ENCODE assay signal across 8 cellular contexts in the genomic region with DNA sequence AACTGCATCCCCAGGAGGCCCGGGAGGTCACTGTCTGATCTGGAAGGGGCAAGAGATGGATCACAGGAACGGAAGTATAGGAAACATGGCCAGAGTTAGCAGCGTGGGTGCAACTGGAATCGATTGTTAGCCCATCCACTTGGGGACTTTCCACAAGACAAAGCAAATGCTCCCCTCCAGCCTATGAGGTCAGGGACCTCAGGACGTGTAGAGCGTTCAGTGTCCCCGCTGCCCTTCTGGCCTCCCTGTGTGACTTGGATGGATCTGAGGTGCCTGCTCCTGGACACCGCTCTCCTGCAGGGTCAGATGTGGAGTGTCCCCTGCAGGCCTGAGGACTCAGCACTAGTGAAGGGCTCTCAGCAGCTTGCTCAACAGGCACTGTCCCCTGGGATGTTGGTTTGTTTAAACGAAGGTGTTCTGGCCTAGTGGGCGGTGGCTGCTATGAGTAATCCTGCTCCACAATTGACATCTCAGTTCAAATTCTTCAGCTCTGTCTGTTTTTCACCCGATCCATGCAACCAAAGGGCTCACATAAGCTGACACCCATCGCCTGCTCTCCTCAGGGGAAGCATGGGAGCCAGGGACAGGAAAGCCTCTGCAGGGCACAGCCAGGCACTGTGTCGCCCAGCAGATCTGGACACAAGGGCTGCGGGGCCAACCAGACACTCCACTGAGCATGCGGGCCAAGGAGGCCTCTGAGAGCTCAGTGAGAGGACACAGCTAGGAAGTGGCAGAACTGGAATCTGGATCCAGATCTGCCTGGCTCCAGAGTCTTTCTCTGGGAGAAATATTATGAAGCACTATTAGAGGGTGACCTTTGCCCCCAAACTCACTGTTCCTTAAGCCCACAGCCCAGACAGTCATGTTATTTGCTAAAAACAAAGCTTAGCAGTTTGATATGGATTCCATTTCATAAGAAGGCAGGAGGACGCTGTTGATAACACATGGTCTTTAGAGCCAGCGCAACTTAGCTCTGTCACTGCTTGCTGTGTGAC.
DNase-seq lines count a peak whose midpoint lies in the region; ATAC-seq and TF ChIP-seq lines count a peak whose summit lies in the region.

No MANE protein-coding gene starts in this region.

- no peak overlapping the region for H3K4me2 ChIP-seq in SK-N-SH

- WGBS in SK-N-SH (ENCODE audit: low lambda C conversion rate) = 86% methylated on average over 17 of the region's 17 CpGs

- TF ChIP-seq RAD21 in SK-N-SH (IDR thresholded peaks at IDR 0.05; ENCODE audit: low read length) = no peak

- H3K79me2 ChIP-seq in SK-N-SH (ENCODE audit: insufficient read depth) = no peaks in the 10 kb centered on the region

- H3K27me3 Mint-ChIP-seq in stimulated activated naive B cell treated with anti-CD40 and anti-IgM and Interleukin-4, amounts not matched to agents 10 μg/mL and 1 μg/mL and 100 μg/mL, for 72 hours = peaks cover 16 to 21% of the 10 kb centered on the region in 2 donors
- H3K27me3 Mint-ChIP-seq in T-helper 17 cell = peaks cover 19% of the 10 kb centered on the region
- no peaks in the 10 kb centered on the region for H3K27me3 Mint-ChIP-seq in CD4-positive, alpha-beta T cell

- no peak overlapping the region for H3K4me3 ChIP-seq in SK-N-SH (ENCODE audit: low read depth in 2 of 2, low read length in 1 of 2)

- no peak for DNase-seq in SK-N-SH
- DNase-seq in NCI-H345 (lab: John Stamatoyannopoulos, UW) = peak; percentile 50
- peak in 1 of 2 donors; percentile 35 for DNase-seq in foreskin keratinocyte
- DNase-seq in stimulated activated naive B cell treated with anti-CD40 and anti-IgM and Interleukin-4, amounts not matched to agents 10 μg/mL and 1 μg/mL and 100 μg/mL, for 72 hours = peak; percentile 83
- DNase-seq in T-helper 17 cell = no peak
- no peak for DNase-seq in CD4-positive, alpha-beta T cell

- intact Hi-C loops in CD4-positive, alpha-beta T cell (cut with DNase I, micrococcal nuclease) = no loop called here

- H3K36me3 ChIP-seq in SK-N-SH (replicated peaks in 1 of 2; ENCODE audit: control insufficient read depth in 1 of 2, insufficient read depth in 2 of 2, low read length in 1 of 2) = no peaks in the 10 kb centered on the region

- CTCF ChIA-PET in SK-N-SH (lab: Yijun Ruan, JAX) = interaction anchor here (1.1 to 2.3 kb wide), 10 partner anchors 16 to 125 kb away, joined by 3 to 10 read pairs (median 5); a partner anchor contains a TSS
- CTCF ChIA-PET in CD4-positive, alpha-beta T cell (lab: Charles Lee) = no interaction called here

- no peak for TF ChIP-seq CTCF in SK-N-SH (IDR thresholded peaks at IDR 0.05)
- TF ChIP-seq CTCF in foreskin keratinocyte (conservative IDR thresholded peaks at IDR 0.05) = no peak
- TF ChIP-seq CTCF in CD4-positive, alpha-beta T cell (IDR thresholded peaks at IDR 0.05) = no peak

- peak overlapping the region; percentile 88 for H3K27ac Mint-ChIP-seq in stimulated activated naive B cell treated with anti-CD40 and anti-IgM and Interleukin-4, amounts not matched to agents 10 μg/mL and 1 μg/mL and 100 μg/mL, for 72 hours
- H3K27ac Mint-ChIP-seq in T-helper 17 cell = no peak overlapping the region
- H3K27ac Mint-ChIP-seq in CD4-positive, alpha-beta T cell = no peak overlapping the region

- H3K9me3 ChIP-seq in SK-N-SH (no peaks in the 10 kb centered on the region), T-helper 17 cell (ENCODE audit: control insufficient read depth, low read length, poor library complexity, severe bottlenecking) (no peaks in the 10 kb centered on the region)
- no peaks in the 10 kb centered on the region for H3K9me3 ChIP-seq in CD4-positive, alpha-beta T cell (ENCODE audit: control insufficient read depth, low read length)

- H3K9ac ChIP-seq in SK-N-SH = no peak overlapping the region

- no peaks in the 10 kb centered on the region for H3K36me3 Mint-ChIP-seq in stimulated activated naive B cell treated with anti-CD40 and anti-IgM and Interleukin-4, amounts not matched to agents 10 μg/mL and 1 μg/mL and 100 μg/mL, for 72 hours
- no peaks in the 10 kb centered on the region for H3K36me3 Mint-ChIP-seq in T-helper 17 cell (ENCODE audit: low read depth)
- no peaks in the 10 kb centered on the region for H3K36me3 Mint-ChIP-seq in CD4-positive, alpha-beta T cell (ENCODE audit: low read depth)

- H3K4me1 Mint-ChIP-seq in stimulated activated naive B cell treated with anti-CD40 and anti-IgM and Interleukin-4, amounts not matched to agents 10 μg/mL and 1 μg/mL and 100 μg/mL, for 72 hours = peaks cover 36 to 48% of the 10 kb centered on the region in 2 donors
- peaks cover 4% of the 10 kb centered on the region for H3K4me1 Mint-ChIP-seq in T-helper 17 cell
- H3K4me1 Mint-ChIP-seq in CD4-positive, alpha-beta T cell (ENCODE audit: low read depth) = no peaks in the 10 kb centered on the region

- peak; percentile 28 for ATAC-seq in SK-N-SH treated with all-trans-retinoic acid at 6 μM for 48 hours
- peak; percentile 79 for ATAC-seq in HG02623 (IDR thresholded peaks at IDR 0.05; ENCODE audit: unreplicated experiment)
- ATAC-seq in foreskin keratinocyte = peak; percentile 63
- peak; percentile 95 to 97 for ATAC-seq in stimulated activated naive B cell treated with anti-CD40 and anti-IgM and Interleukin-4, amounts not matched to agents 10 μg/mL and 1 μg/mL and 100 μg/mL, for 72 hours (replicated peaks)
- no peak for ATAC-seq in T-helper 17 cell
- no peak for ATAC-seq in CD4-positive, alpha-beta T cell (ENCODE audit: poor library complexity)

- TF ChIP-seq EP300 in SK-N-SH (IDR thresholded peaks at IDR 0.05; ENCODE audit: borderline replicate concordance in 1 of 2, low read depth in 1 of 2, low read length in 1 of 2) = no peak

- no peaks in the 10 kb centered on the region for H3K9me2 ChIP-seq in SK-N-SH

- no peaks in the 10 kb centered on the region for H3K9me3 Mint-ChIP-seq in stimulated activated naive B cell treated with anti-CD40 and anti-IgM and Interleukin-4, amounts not matched to agents 10 μg/mL and 1 μg/mL and 100 μg/mL, for 72 hours
- H3K9me3 Mint-ChIP-seq in CD4-positive, alpha-beta T cell = no peaks in the 10 kb centered on the region

- no peaks in the 10 kb centered on the region for H3K27me3 ChIP-seq in SK-N-SH (ENCODE audit: insufficient read depth)
- no peaks in the 10 kb centered on the region for H3K27me3 ChIP-seq in foreskin keratinocyte
- no peaks in the 10 kb centered on the region for H3K27me3 ChIP-seq in CD4-positive, alpha-beta T cell (ENCODE audit: control insufficient read depth, insufficient read depth, low read length)

- H3K4me1 ChIP-seq in SK-N-SH (ENCODE audit: control insufficient read depth in 1 of 2, insufficient read depth in 2 of 2, low read depth in 1 of 2, low read length in 1 of 2) = peaks cover 0 to 30% of the 10 kb centered on the region in 2 experiments; a peak in 2 of 4 replicates
- no peaks in the 10 kb centered on the region for H3K4me1 ChIP-seq in foreskin keratinocyte

- no peaks in the 10 kb centered on the region for H3F3A ChIP-seq in SK-N-SH (replicated peaks; ENCODE audit: insufficient read depth)

- H3K4me3 Mint-ChIP-seq in stimulated activated naive B cell treated with anti-CD40 and anti-IgM and Interleukin-4, amounts not matched to agents 10 μg/mL and 1 μg/mL and 100 μg/mL, for 72 hours = peak overlapping the region; percentile 70
- no peak overlapping the region for H3K4me3 Mint-ChIP-seq in T-helper 17 cell
- no peak overlapping the region for H3K4me3 Mint-ChIP-seq in CD4-positive, alpha-beta T cell

- POLR2A ChIA-PET in SK-N-SH (lab: Yijun Ruan, JAX) = interaction anchor here (5.6 kb wide), 1 partner anchor 78 kb away, joined by 64 read pairs; a partner anchor contains a TSS
- POLR2A ChIA-PET in CD4-positive, alpha-beta T cell (lab: Charles Lee) = no interaction called here

- H2AFZ ChIP-seq in SK-N-SH (ENCODE audit: low read depth) = no peak overlapping the region

- H3K27ac ChIP-seq in SK-N-SH (ENCODE audit: low read depth in 2 of 2, low read length in 1 of 2) (no peak overlapping the region), foreskin keratinocyte (no peak overlapping the region)
- no peak overlapping the region for H3K27ac ChIP-seq in CD4-positive, alpha-beta T cell (ENCODE audit: low read depth, low read length)

- no peaks in the 10 kb centered on the region for H4K20me1 ChIP-seq in SK-N-SH (ENCODE audit: insufficient read depth)

TF ChIP-seq in SK-N-SH treated with all-trans-retinoic acid at 6 μM for 48 hours, 23 proteins besides CTCF, POLR2A, EP300 and RAD21:
- no peak for TF ChIP-seq OSR1 (CRISPR knock-in tag; IDR thresholded peaks at IDR 0.05)

TF ChIP-seq in SK-N-SH, 30 proteins besides CTCF, POLR2A, EP300 and RAD21 (continues in another document):
- TF ChIP-seq RFX5 (IDR thresholded peaks at IDR 0.05; ENCODE audit: low read length) = no peak
- TF ChIP-seq TCF12 (IDR thresholded peaks at IDR 0.05) = no peak
- TF ChIP-seq, protein P1, sequence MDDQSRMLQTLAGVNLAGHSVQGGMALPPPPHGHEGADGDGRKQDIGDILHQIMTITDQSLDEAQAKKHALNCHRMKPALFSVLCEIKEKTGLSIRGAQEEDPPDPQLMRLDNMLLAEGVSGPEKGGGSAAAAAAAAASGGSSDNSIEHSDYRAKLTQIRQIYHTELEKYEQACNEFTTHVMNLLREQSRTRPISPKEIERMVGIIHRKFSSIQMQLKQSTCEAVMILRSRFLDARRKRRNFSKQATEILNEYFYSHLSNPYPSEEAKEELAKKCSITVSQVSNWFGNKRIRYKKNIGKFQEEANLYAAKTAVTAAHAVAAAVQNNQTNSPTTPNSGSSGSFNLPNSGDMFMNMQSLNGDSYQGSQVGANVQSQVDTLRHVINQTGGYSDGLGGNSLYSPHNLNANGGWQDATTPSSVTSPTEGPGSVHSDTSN (IDR thresholded peaks at IDR 0.05) = no peak
- TF ChIP-seq, protein P2, sequence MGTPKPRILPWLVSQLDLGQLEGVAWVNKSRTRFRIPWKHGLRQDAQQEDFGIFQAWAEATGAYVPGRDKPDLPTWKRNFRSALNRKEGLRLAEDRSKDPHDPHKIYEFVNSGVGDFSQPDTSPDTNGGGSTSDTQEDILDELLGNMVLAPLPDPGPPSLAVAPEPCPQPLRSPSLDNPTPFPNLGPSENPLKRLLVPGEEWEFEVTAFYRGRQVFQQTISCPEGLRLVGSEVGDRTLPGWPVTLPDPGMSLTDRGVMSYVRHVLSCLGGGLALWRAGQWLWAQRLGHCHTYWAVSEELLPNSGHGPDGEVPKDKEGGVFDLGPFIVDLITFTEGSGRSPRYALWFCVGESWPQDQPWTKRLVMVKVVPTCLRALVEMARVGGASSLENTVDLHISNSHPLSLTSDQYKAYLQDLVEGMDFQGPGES (IDR thresholded peaks at IDR 0.05; ENCODE audit: low read depth, low read length) = no peak
- no peak for TF ChIP-seq YY1 (IDR thresholded peaks at IDR 0.05; ENCODE audit: low read depth)
- TF ChIP-seq, protein P3, sequence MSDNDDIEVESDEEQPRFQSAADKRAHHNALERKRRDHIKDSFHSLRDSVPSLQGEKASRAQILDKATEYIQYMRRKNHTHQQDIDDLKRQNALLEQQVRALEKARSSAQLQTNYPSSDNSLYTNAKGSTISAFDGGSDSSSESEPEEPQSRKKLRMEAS (IDR thresholded peaks at IDR 0.05; ENCODE audit: low read depth) = no peak
- TF ChIP-seq TEAD4 (IDR thresholded peaks at IDR 0.05; ENCODE audit: borderline replicate concordance, insufficient read depth) = no peak
- no peak for TF ChIP-seq NFIC (IDR thresholded peaks at IDR 0.05; ENCODE audit: borderline replicate concordance)
- no peak for TF ChIP-seq GATA2 (CRISPR knock-in tag; IDR thresholded peaks at IDR 0.05)
- TF ChIP-seq MEF2A (IDR thresholded peaks at IDR 0.05; ENCODE audit: borderline replicate concordance, low read depth) = no peak

Comparison
In these comparisons a context has a peak if more than half of its experiments do, and no peak if none do; other contexts are left out.
1. ATAC-seq: peak in SK-N-SH treated with all-trans-retinoic acid at 6 μM for 48 hours (single experiment), HG02623 (single experiment), foreskin keratinocyte (single experiment) and stimulated activated naive B cell treated with anti-CD40 and anti-IgM and Interleukin-4, amounts not matched to agents 10 μg/mL and 1 μg/mL and 100 μg/mL, for 72 hours (2 of 2); none in T-helper 17 cell (single experiment) and CD4-positive, alpha-beta T cell (single experiment).
2. DNase-seq: peak in NCI-H345 (single experiment) and stimulated activated naive B cell treated with anti-CD40 and anti-IgM and Interleukin-4, amounts not matched to agents 10 μg/mL and 1 μg/mL and 100 μg/mL, for 72 hours (single experiment); none in SK-N-SH (single experiment), T-helper 17 cell (0 of 3) and CD4-positive, alpha-beta T cell (0 of 10).
3. H3K4me3 Mint-ChIP-seq: peak in stimulated activated naive B cell treated with anti-CD40 and anti-IgM and Interleukin-4, amounts not matched to agents 10 μg/mL and 1 μg/mL and 100 μg/mL, for 72 hours (2 of 2); none in T-helper 17 cell (single experiment) and CD4-positive, alpha-beta T cell (single experiment).